Comparison of ENCODE assay signal across 27 cellular contexts in genomic region chr7:77824636-77825035, GRCh38.
"Had no signal": no experiment of that assay in that cellular context is flagged by ENCODE, and none has a peak within 500 bp of the region (broad histone marks: within the 10 kb centered on the region; RNA-seq: fewer than 3 reads in every experiment).

No MANE protein-coding gene starts in this region.

- H2AFZ ChIP-seq: neural progenitor cell had no signal

- H3K4me2 ChIP-seq: neural progenitor cell, smooth muscle cell had no signal

- H3K27ac ChIP-seq: lower lobe of right lung, neural progenitor cell, sigmoid colon, upper lobe of left lung had no signal

- DNase-seq: activated CD4-positive, alpha-beta memory T cell treated with anti-CD3 and anti-CD28 coated beads, Interleukin-2, amount 10 ng/mL, durations not matched to agents 7 days and 5 days; activated CD4-positive, alpha-beta T cell treated with anti-CD3 and anti-CD28 coated beads for 48 hours; activated CD4-positive, CD25-positive, alpha-beta regulatory T cell; activated gamma-delta T cell; activated T-cell treated with anti-CD3 and anti-CD28 coated beads, Interleukin-2, amount 50 U/mL, for 72 hours; aorta; caudate nucleus; dermis blood vessel endothelial cell; effector CD8-positive, alpha-beta T cell; erythroblast; foreskin fibroblast; heart right ventricle; lower lobe of right lung; naive thymus-derived CD8-positive, alpha-beta T cell; posterior cingulate gyrus; sigmoid colon; stimulated activated CD4-positive, alpha-beta T cell treated with anti-CD3 and anti-CD28 coated beads, Interleukin-2, amount 100 ng/mL, for 48 hours; stimulated activated CD8-positive, alpha-beta memory T cell treated with anti-CD3 and anti-CD28 coated beads, Interleukin-4, amount 100 ng/mL, for 48 hours; stimulated activated naive CD8-positive, alpha-beta T cell treated with anti-CD3 and anti-CD28 coated beads, Interleukin-15, Interleukin-2, amounts not matched to agents 100 U/mL and 50 U/mL, for 24 hours; T1000; upper lobe of left lung had no signal

- H3K4me3 ChIP-seq: heart right ventricle, lower lobe of right lung, neural progenitor cell, sigmoid colon, smooth muscle cell, upper lobe of left lung had no signal

- H3K27me3 ChIP-seq: heart right ventricle, neural progenitor cell, sigmoid colon, upper lobe of left lung had no signal

- H3K4me1 Mint-ChIP-seq: neural progenitor cell had no signal

- H3K27me3 Mint-ChIP-seq: activated CD4-positive, alpha-beta memory T cell treated with anti-CD3 and anti-CD28 coated beads, Interleukin-2, amount 10 ng/mL, durations not matched to agents 7 days and 5 days; brain; naive thymus-derived CD8-positive, alpha-beta T cell had no signal

- H3K27ac Mint-ChIP-seq: activated CD4-positive, alpha-beta memory T cell treated with anti-CD3 and anti-CD28 coated beads, Interleukin-2, amount 10 ng/mL, durations not matched to agents 7 days and 5 days; activated naive CD4-positive, alpha-beta T cell treated with anti-CD3 and anti-CD28 coated beads, Interleukin-2, amount 50 U/mL, for 72 hours; activated T-cell treated with anti-CD3 and anti-CD28 coated beads, Interleukin-2, amount 50 U/mL, for 72 hours; brain; neural progenitor cell; T-helper 1 cell treated with Interleukin-12 subunit alpha and Interleukin-12 subunit beta and Interleukin-4 antibody, amounts not matched to agents 30 μg/mL and 1 μg/mL, for 36 hours had no signal

- H3K36me3 ChIP-seq: lower lobe of right lung, neural progenitor cell, sigmoid colon had no signal

- FAIRE-seq: keratinocyte had no signal

- H3K9ac ChIP-seq: neural progenitor cell had no signal

- ATAC-seq: activated naive CD4-positive, alpha-beta T cell treated with anti-CD3 and anti-CD28 coated beads, Interleukin-2, amount 50 U/mL, for 72 hours; activated T-cell treated with anti-CD3 and anti-CD28 coated beads, Interleukin-2, amount 50 U/mL, for 72 hours; naive thymus-derived CD8-positive, alpha-beta T cell; stimulated activated naive CD8-positive, alpha-beta T cell treated with anti-CD3 and anti-CD28 coated beads, Interleukin-15, Interleukin-2, amounts not matched to agents 100 U/mL and 50 U/mL, for 24 hours had no signal

- H3K4me3 Mint-ChIP-seq: activated CD4-positive, alpha-beta memory T cell treated with anti-CD3 and anti-CD28 coated beads, Interleukin-2, amount 10 ng/mL, durations not matched to agents 7 days and 5 days; activated T-cell treated with anti-CD3 and anti-CD28 coated beads, Interleukin-2, amount 50 U/mL, for 72 hours; brain; neural progenitor cell; T-helper 1 cell treated with Interleukin-12 subunit alpha and Interleukin-12 subunit beta and Interleukin-4 antibody, amounts not matched to agents 30 μg/mL and 1 μg/mL, for 36 hours had no signal

- H3K4me1 ChIP-seq: lower lobe of right lung, neural progenitor cell, sigmoid colon had no signal
